In the genomic region with DNA sequence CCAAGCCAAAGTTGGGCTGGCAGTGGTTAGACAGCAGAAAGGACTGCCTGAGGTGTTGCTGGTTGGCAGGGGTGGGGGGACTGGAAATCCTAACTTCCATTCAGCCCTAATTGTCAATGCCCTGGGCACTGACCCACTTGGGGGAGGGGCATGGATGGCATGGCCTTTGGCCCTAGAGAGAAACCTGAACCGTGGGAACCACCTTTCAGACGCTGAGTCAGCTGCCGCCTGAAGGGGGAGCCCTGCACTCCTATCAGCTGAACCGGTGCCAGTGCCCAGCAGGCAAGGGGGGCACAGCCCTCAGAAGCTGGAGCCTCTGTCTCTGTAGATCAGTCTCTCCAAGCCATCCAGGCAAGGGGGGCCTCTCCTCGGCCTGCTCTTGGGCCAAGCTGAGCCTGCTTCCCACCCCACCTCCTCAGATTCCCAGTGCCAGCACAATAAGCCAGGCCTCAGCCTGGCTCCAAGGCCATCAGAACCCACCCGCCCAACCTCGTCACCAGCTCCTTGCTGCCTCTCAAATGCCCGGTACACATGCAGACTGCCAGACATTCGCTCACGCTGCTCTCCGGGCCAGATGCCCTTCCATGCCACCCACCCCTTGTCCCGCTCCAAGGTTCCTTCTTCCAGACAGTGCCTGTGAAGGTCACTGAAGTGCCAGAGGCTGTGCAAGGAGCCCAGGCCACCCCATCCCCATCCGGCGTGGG, we compare ENCODE assay signal across 8 cellular contexts. TPM values are rescaled to one million over a fixed set of nuclear protein-coding genes. Genes with fewer than 3 reads are reported as not detected.
DNase-seq lines count a peak whose midpoint lies in the region; ATAC-seq and TF ChIP-seq lines count a peak whose summit lies in the region.

No MANE protein-coding gene starts in this region.

- H3K18ac ChIP-seq in neuronal stem cell (ENCODE audit: low read length) = peak overlapping the region; percentile 44

- TF ChIP-seq EP300 in upper lobe of left lung (IDR thresholded peaks at IDR 0.05) = no peak

- no peaks in the 10 kb centered on the region for H3K9me3 Mint-ChIP-seq in activated CD8-positive, alpha-beta memory T cell treated with anti-CD3 and anti-CD28 coated beads, Interleukin-2, amount 10 ng/mL, durations not matched to agents 7 days and 5 days (ENCODE audit: low read depth)

- no peak overlapping the region for H3K4ac ChIP-seq in neuronal stem cell (ENCODE audit: low read length)

- H3K4me1 Mint-ChIP-seq in activated CD8-positive, alpha-beta memory T cell treated with anti-CD3 and anti-CD28 coated beads, Interleukin-2, amount 10 ng/mL, durations not matched to agents 7 days and 5 days = no peaks in the 10 kb centered on the region

- H4K8ac ChIP-seq in neuronal stem cell (ENCODE audit: low read depth, low read length) = no peak overlapping the region

- peak overlapping the region; percentile 25 for H3K23ac ChIP-seq in neuronal stem cell (ENCODE audit: low read depth, low read length, poor library complexity)

- no peak overlapping the region for H2BK12ac ChIP-seq in neuronal stem cell (ENCODE audit: low read length)

- peak; percentile 80 for ATAC-seq in activated CD8-positive, alpha-beta memory T cell treated with anti-CD3 and anti-CD28 coated beads, Interleukin-2, amount 10 ng/mL, durations not matched to agents 7 days and 5 days
- peak; percentile 46 to 59 for ATAC-seq in upper lobe of left lung (ENCODE audit: low FRiP score in 2 of 2)
- ATAC-seq in HG03039 (IDR thresholded peaks at IDR 0.05; ENCODE audit: unreplicated experiment) = no peak

- peak in 1 of 4 donors; percentile 9 for TF ChIP-seq POLR2A in upper lobe of left lung (IDR thresholded peaks at IDR 0.05)

- CTCF ChIA-PET in activated CD8-positive, alpha-beta memory T cell treated with anti-CD3 and anti-CD28 coated beads, Interleukin-2, amount 10 ng/mL, durations not matched to agents 7 days and 5 days (lab: Charles Lee) = interaction anchor here (0.6 to 1.8 kb wide), 7 partner anchors 8 to 254 kb away, joined by 3 to 5 read pairs (median 3); no protein-coding TSS in a partner anchor

- no peak overlapping the region for H4K91ac ChIP-seq in neuronal stem cell (ENCODE audit: low read depth, low read length, poor library complexity)

- H3K27ac ChIP-seq in neuronal stem cell (replicated peaks; ENCODE audit: low read length) = no peak overlapping the region
- peak overlapping the region; percentile 85 to 92 (median 90) for H3K27ac ChIP-seq in upper lobe of left lung

- WGBS in neuronal stem cell (ENCODE audit: extremely low coverage in 2 of 2, insufficient read length in 2 of 2, insufficient replicate concordance in 1 of 2), 2 donors = no CpG with 5 or more reads among the region's 14 CpGs
- WGBS in upper lobe of left lung, 2 donors = 48 to 50% methylated on average over 11 to 12 of the region's 14 CpGs

- no peak overlapping the region for H3K4me2 ChIP-seq in neuronal stem cell (ENCODE audit: insufficient read depth, low read length, poor library complexity, severe bottlenecking)

- peaks cover 17% of the 10 kb centered on the region for H3K27me3 Mint-ChIP-seq in activated CD8-positive, alpha-beta memory T cell treated with anti-CD3 and anti-CD28 coated beads, Interleukin-2, amount 10 ng/mL, durations not matched to agents 7 days and 5 days

- H3K79me1 ChIP-seq in neuronal stem cell (ENCODE audit: low read depth, low read length) = no peaks in the 10 kb centered on the region

- H2BK120ac ChIP-seq in neuronal stem cell (ENCODE audit: low read depth, low read length) = no peak overlapping the region

- no peak overlapping the region for H3K9ac ChIP-seq in neuronal stem cell (ENCODE audit: low read depth, low read length, poor library complexity)

- H2AFZ ChIP-seq in neuronal stem cell (ENCODE audit: low read length) = no peak overlapping the region

- H3K4me1 ChIP-seq in neuronal stem cell (ENCODE audit: control insufficient read depth in 2 of 2, insufficient read depth in 1 of 2, low read depth in 1 of 2, low read length in 2 of 2) = no peaks in the 10 kb centered on the region
- H3K4me1 ChIP-seq in upper lobe of left lung = peaks cover 55 to 69% (median 59%) of the 10 kb centered on the region in 4 donors

- TF ChIP-seq CTCF in fibroblast of mammary gland (conservative IDR thresholded peaks at IDR 0.05; ENCODE audit: control insufficient read depth, insufficient read depth, low read depth, low read length) (peak; percentile 57), upper lobe of left lung (IDR thresholded peaks at IDR 0.05) (peak; percentile 40 to 68 (median 60))

- H3K27me3 ChIP-seq in neuronal stem cell (ENCODE audit: control insufficient read depth in 3 of 3, insufficient read depth in 3 of 3, low read depth in 1 of 3, low read length in 3 of 3) (peaks cover 0 to 74% (median 19%) of the 10 kb centered on the region in 3 experiments), upper lobe of left lung (no peaks in the 10 kb centered on the region)

- H3K27ac Mint-ChIP-seq in activated CD8-positive, alpha-beta memory T cell treated with anti-CD3 and anti-CD28 coated beads, Interleukin-2, amount 10 ng/mL, durations not matched to agents 7 days and 5 days = no peak overlapping the region

- H3K14ac ChIP-seq in neuronal stem cell (ENCODE audit: low read length) = no peak overlapping the region

- no peak overlapping the region for H3K4me3 Mint-ChIP-seq in activated CD8-positive, alpha-beta memory T cell treated with anti-CD3 and anti-CD28 coated beads, Interleukin-2, amount 10 ng/mL, durations not matched to agents 7 days and 5 days

- H3K4me3 ChIP-seq in fibroblast of mammary gland (ENCODE audit: control insufficient read depth, low read depth, low read length) = no peak overlapping the region
- no peak overlapping the region for H3K4me3 ChIP-seq in neuronal stem cell (ENCODE audit: low read length in 2 of 2)
- no peak overlapping the region for H3K4me3 ChIP-seq in upper lobe of left lung

- H3K9me3 ChIP-seq in neuronal stem cell (replicated peaks in 1 of 2; ENCODE audit: control insufficient read depth in 2 of 2, insufficient read depth in 1 of 2, low read depth in 1 of 2, low read length in 2 of 2) = no peaks in the 10 kb centered on the region
- H3K9me3 ChIP-seq in upper lobe of left lung = no peaks in the 10 kb centered on the region

- H3K36me3 ChIP-seq in neuronal stem cell (replicated peaks in 1 of 2; ENCODE audit: control insufficient read depth in 2 of 2, insufficient read depth in 2 of 2, low read length in 2 of 2) = no peaks in the 10 kb centered on the region
- H3K36me3 ChIP-seq in upper lobe of left lung = peaks cover 0 to 39% (median 13%) of the 10 kb centered on the region in 4 donors

- peak; percentile 33 for DNase-seq in activated gamma-delta T cell treated with Interleukin-2 at 50 U/mL for 16 hours
- DNase-seq in activated gamma-delta T cell (lab: John Stamatoyannopoulos, UW) = no peak
- DNase-seq in NCI-H526 treated with DMSO at 0.1 percent for 48 hours (lab: John Stamatoyannopoulos, UW) = peak; percentile 24
- peak; percentile 69 for DNase-seq in activated CD8-positive, alpha-beta memory T cell treated with anti-CD3 and anti-CD28 coated beads, Interleukin-2, amount 10 ng/mL, durations not matched to agents 7 days and 5 days
- DNase-seq in fibroblast of mammary gland (ENCODE audit: low read depth) = peak; percentile 30
- DNase-seq in neuronal stem cell (ENCODE audit: low spot score) = peak; percentile 46
- peak in 1 of 2 donors; percentile 78 for DNase-seq in upper lobe of left lung

- peak overlapping the region; percentile 25 for H2BK15ac ChIP-seq in neuronal stem cell (ENCODE audit: low read length)

- H3K36me3 Mint-ChIP-seq in activated CD8-positive, alpha-beta memory T cell treated with anti-CD3 and anti-CD28 coated beads, Interleukin-2, amount 10 ng/mL, durations not matched to agents 7 days and 5 days = no peaks in the 10 kb centered on the region

- H2AK5ac ChIP-seq in neuronal stem cell (ENCODE audit: low read depth, low read length) = peak overlapping the region; percentile 38

- no peak overlapping the region for H2BK5ac ChIP-seq in neuronal stem cell (ENCODE audit: low read length)

RNA-seq across cellular contexts. Expression of gene TINAGL1, which starts 11.6 kb away (rescaled TPM):
- not detected for total RNA-seq in activated CD8-positive, alpha-beta memory T cell treated with anti-CD3 and anti-CD28 coated beads, Interleukin-2, amount 10 ng/mL, durations not matched to agents 7 days and 5 days
- 0.06 TPM for polyA plus RNA-seq in neuronal stem cell (2013, experiment 1 of 2)
- polyA plus RNA-seq in neuronal stem cell (2013, experiment 2 of 2) = not detected
- 100 to 1,000 TPM in 3 of 6 donors, 10 to 100 TPM in 3; 71.3 to 191 (median 120) TPM for total RNA-seq in upper lobe of left lung

RNA-seq across cellular contexts. Expression of gene HCRTR1, which starts 29.6 kb away (rescaled TPM):
- total RNA-seq in activated CD8-positive, alpha-beta memory T cell treated with anti-CD3 and anti-CD28 coated beads, Interleukin-2, amount 10 ng/mL, durations not matched to agents 7 days and 5 days = not detected
- polyA plus RNA-seq in neuronal stem cell (2013, experiment 1 of 2) = 0.28 TPM
- 0.22 TPM for polyA plus RNA-seq in neuronal stem cell (2013, experiment 2 of 2)
- 1 to 10 TPM in 1 of 6 donors, not detected in 5; 2.1 TPM for total RNA-seq in upper lobe of left lung

RNA-seq across cellular contexts. Expression of gene PEF1, which starts 56.8 kb away (rescaled TPM):
- 10 to 100 TPM; 45.9 to 47.1 TPM for total RNA-seq in activated CD8-positive, alpha-beta memory T cell treated with anti-CD3 and anti-CD28 coated beads, Interleukin-2, amount 10 ng/mL, durations not matched to agents 7 days and 5 days
- polyA plus RNA-seq in neuronal stem cell (2013, experiment 1 of 2) = 43.1 TPM
- 43.8 TPM for polyA plus RNA-seq in neuronal stem cell (2013, experiment 2 of 2)
- 100 to 1,000 TPM in 1 of 6 donors, 10 to 100 TPM in 5; 52.4 to 135 (median 77.4) TPM for total RNA-seq in upper lobe of left lung

Comparison
In these comparisons a context has a peak if more than half of its experiments do, and no peak if none do; other contexts are left out.
1. RNA of gene TINAGL1, which starts 11.6 kb away (total RNA-seq): 71.3 to 191 TPM in upper lobe of left lung; not detected in activated CD8-positive, alpha-beta memory T cell treated with anti-CD3 and anti-CD28 coated beads, Interleukin-2, amount 10 ng/mL, durations not matched to agents 7 days and 5 days; every median in the first group is over 10 times any median in the second.